Comparison of ENCODE assay signal across 8 cellular contexts in genomic region chr6:149316740-149317655, GRCh38. TPM values are rescaled to one million over a fixed set of nuclear protein-coding genes. Genes with fewer than 3 reads are reported as not detected.
A peak's percentile ranks its signal among the peaks of the same experiment; 100 is the strongest.
DNase-seq lines count a peak whose midpoint lies in the region; ATAC-seq and TF ChIP-seq lines count a peak whose summit lies in the region.

No MANE protein-coding gene starts in this region.

- H3K4me3 Mint-ChIP-seq in progenitor cell of endocrine pancreas (ENCODE audit: low read depth) = peak overlapping the region; percentile 85

- peak; percentile 92 for DNase-seq in NCI-H1105 treated with DMSO at 0.1 percent for 48 hours (lab: John Stamatoyannopoulos, UW)
- peak; percentile 87 for DNase-seq in SW480 (ENCODE audit: low spot score)
- peak; percentile 93 for DNase-seq in left cardiac atrium
- DNase-seq in progenitor cell of endocrine pancreas (ENCODE audit: low spot score, unreplicated experiment) = peak; percentile 81
- peak; percentile 96 for DNase-seq in upper lobe of right lung

- H3K27me3 Mint-ChIP-seq in progenitor cell of endocrine pancreas = peaks cover 15% of the 10 kb centered on the region

- no peaks in the 10 kb centered on the region for H3K9me3 Mint-ChIP-seq in progenitor cell of endocrine pancreas (ENCODE audit: low read depth)

- no peaks in the 10 kb centered on the region for H3K36me3 ChIP-seq in upper lobe of right lung

- H3K27ac Mint-ChIP-seq in progenitor cell of endocrine pancreas = peak overlapping the region; percentile 94

- ATAC-seq in HG02642 (IDR thresholded peaks at IDR 0.05; ENCODE audit: poor library complexity, unreplicated experiment) (peak; percentile 82), left cardiac atrium (peak; percentile 94 to 96), upper lobe of right lung (peak; percentile 94)

- H3K27ac ChIP-seq in adipose tissue (ENCODE audit: low read depth, low read length) (peak overlapping the region; percentile 83), upper lobe of right lung (peak overlapping the region; percentile 97)

- no peaks in the 10 kb centered on the region for H3K36me3 Mint-ChIP-seq in progenitor cell of endocrine pancreas (ENCODE audit: insufficient read depth)

- no peaks in the 10 kb centered on the region for H3K27me3 ChIP-seq in upper lobe of right lung

- peaks cover 22% of the 10 kb centered on the region for H3K4me1 Mint-ChIP-seq in progenitor cell of endocrine pancreas (ENCODE audit: low read depth)

- no peaks in the 10 kb centered on the region for H3K9me3 ChIP-seq in upper lobe of right lung

- 0 to 1% (median 1%) methylated on average over 60 to 96 of the region's 96 CpGs for WGBS in adipose tissue, 3 donors

- intact Hi-C loops in left cardiac atrium (cut with DNase I) (loop anchor here in 1 of 2 donors (5.0 kb wide), 1 partner anchor 90 kb away; no protein-coding TSS in a partner anchor), upper lobe of right lung (cut with DNase I) (no loop called here)

- H3K4me3 ChIP-seq in upper lobe of right lung = peak overlapping the region; percentile 97

- H3K4me1 ChIP-seq in upper lobe of right lung = peaks cover 34% of the 10 kb centered on the region

- TF ChIP-seq CTCF in GM12874 (IDR thresholded peaks at IDR 0.05; ENCODE audit: insufficient read depth, low read depth, low read length) (peak; percentile 16; the same call in 1 of the 2 replicates), progenitor cell of endocrine pancreas (IDR thresholded peaks at IDR 0.05; ENCODE audit: unreplicated experiment) (no peak), upper lobe of right lung (IDR thresholded peaks at IDR 0.05) (peak; percentile 11)

RNA-seq across cellular contexts. Expression of gene TAB2, which starts 0.5 kb away (rescaled TPM):
- polyA plus RNA-seq in adipose tissue = 10 to 100 TPM; 11.9 to 33.1 (median 21.0) TPM
- 10 to 100 TPM; 45.6 to 56.3 TPM for total RNA-seq in left cardiac atrium
- 58.0 and 60.0 TPM in 2 replicates for total RNA-seq in progenitor cell of endocrine pancreas
- total RNA-seq in upper lobe of right lung = 65.8 TPM

Comparison
In these comparisons a context has a peak if more than half of its experiments do, and no peak if none do; other contexts are left out.
1. Peak in every context shown above with its lines: DNase-seq, ATAC-seq, H3K4me3 ChIP-seq and H3K27ac ChIP-seq.